In genomic region chr1:181152892-181153633, GRCh38 we compare ENCODE assay signal across 8 cellular contexts.
A peak's percentile ranks its signal among the peaks of the same experiment; 100 is the strongest.
DNase-seq lines count a peak whose midpoint lies in the region; ATAC-seq and TF ChIP-seq lines count a peak whose summit lies in the region.

No MANE protein-coding gene starts in this region.

- H3K27me3 ChIP-seq in right cardiac atrium (ENCODE audit: control insufficient read depth, insufficient read depth), result no peaks in the 10 kb centered on the region
- H3K27me3 ChIP-seq in skeletal muscle satellite cell (ENCODE audit: control insufficient read depth, insufficient read depth, low read length), result no peaks in the 10 kb centered on the region
- H3K27me3 ChIP-seq in CD4-positive, alpha-beta memory T cell (ENCODE audit: insufficient read depth, low read length), result no peaks in the 10 kb centered on the region

- WGBS in right cardiac atrium, result 7% methylated on average over 16 of the region's 16 CpGs

- peak overlapping the region; percentile 71 for H3K4me3 Mint-ChIP-seq in activated B cell treated with CpG ODN at 0.5 μM for 24 hours
- H3K4me3 Mint-ChIP-seq in CD4-positive, alpha-beta memory T cell, result no peak overlapping the region

- H3K36me3 Mint-ChIP-seq in activated B cell treated with CpG ODN at 0.5 μM for 24 hours (ENCODE audit: low read depth), result no peaks in the 10 kb centered on the region
- no peaks in the 10 kb centered on the region for H3K36me3 Mint-ChIP-seq in CD4-positive, alpha-beta memory T cell

- no peaks in the 10 kb centered on the region for H3K27me3 Mint-ChIP-seq in activated B cell treated with CpG ODN at 0.5 μM for 24 hours
- no peaks in the 10 kb centered on the region for H3K27me3 Mint-ChIP-seq in CD4-positive, alpha-beta memory T cell

- peaks cover 48% of the 10 kb centered on the region for H3K4me1 Mint-ChIP-seq in activated B cell treated with CpG ODN at 0.5 μM for 24 hours
- peaks cover 37 to 61% (median 49%) of the 10 kb centered on the region in 4 donors for H3K4me1 Mint-ChIP-seq in CD4-positive, alpha-beta memory T cell

- peak overlapping the region; percentile 64 for H3K27ac Mint-ChIP-seq in activated B cell treated with CpG ODN at 0.5 μM for 24 hours
- H3K27ac Mint-ChIP-seq in CD4-positive, alpha-beta memory T cell, result peak overlapping the region in 2 of 7 donors; percentile 23 to 62

- peak overlapping the region; percentile 69 for H3K4me2 ChIP-seq in skeletal muscle satellite cell (ENCODE audit: low read length)

- CTCF ChIA-PET in activated B cell treated with CpG ODN at 0.5 μM for 24 hours (lab: Charles Lee), result interaction anchor here (0.6 to 4.1 kb wide), 14 partner anchors 10 to 271 kb away, joined by 3 to 29 read pairs (median 4); no protein-coding TSS in a partner anchor
- CTCF ChIA-PET in CD4-positive, alpha-beta memory T cell (lab: Charles Lee; ENCODE audit: partially characterized antibody), result interaction anchor here (1.4 to 15.6 kb wide), 4 partner anchors 8 to 638 kb away, joined by 3 to 262 read pairs (median 14); no protein-coding TSS in a partner anchor

- H3K36me3 ChIP-seq in skeletal muscle satellite cell (ENCODE audit: insufficient read depth, low read length), result no peaks in the 10 kb centered on the region
- H3K36me3 ChIP-seq in CD4-positive, alpha-beta memory T cell (ENCODE audit: insufficient read depth, low read length), result no peaks in the 10 kb centered on the region

- H3K27ac ChIP-seq in right cardiac atrium (ENCODE audit: low read length), result peak overlapping the region; percentile 99
- H3K27ac ChIP-seq in CD4-positive, alpha-beta memory T cell (ENCODE audit: low read depth, low read length), result no peak overlapping the region

- peaks cover 13% of the 10 kb centered on the region for H3K4me1 ChIP-seq in right cardiac atrium (ENCODE audit: control insufficient read depth, insufficient read depth, low read length)
- peaks cover 18% of the 10 kb centered on the region for H3K4me1 ChIP-seq in skeletal muscle satellite cell (ENCODE audit: control insufficient read depth, insufficient read depth, low read length)
- H3K4me1 ChIP-seq in CD4-positive, alpha-beta memory T cell (ENCODE audit: insufficient read depth, low read length), result peaks cover 56% of the 10 kb centered on the region

- intact Hi-C loops in activated B cell treated with CpG ODN at 0.5 μM for 24 hours (cut with micrococcal nuclease), result loop anchor here (1.0 to 5.0 kb wide), 6 partner anchors 11 to 651 kb away; partner anchors contain the start of genes ACBD6 and XPR1
- intact Hi-C loops in right cardiac atrium (cut with DNase I), result no loop called here
- intact Hi-C loops in CD4-positive, alpha-beta memory T cell (cut with micrococcal nuclease), result no loop called here

- H3K9me3 ChIP-seq in right cardiac atrium (ENCODE audit: control insufficient read depth, low read length), result no peaks in the 10 kb centered on the region
- no peaks in the 10 kb centered on the region for H3K9me3 ChIP-seq in skeletal muscle satellite cell (replicated peaks; ENCODE audit: low read length)
- H3K9me3 ChIP-seq in CD4-positive, alpha-beta memory T cell (ENCODE audit: control insufficient read depth in 1 of 2, low read length in 2 of 2), result no peaks in the 10 kb centered on the region

- H3K9me3 Mint-ChIP-seq in activated B cell treated with CpG ODN at 0.5 μM for 24 hours, result no peaks in the 10 kb centered on the region
- peaks cover 0 to 2% (median 0%) of the 10 kb centered on the region in 8 donors for H3K9me3 Mint-ChIP-seq in CD4-positive, alpha-beta memory T cell

- H3K9ac ChIP-seq in skeletal muscle satellite cell (ENCODE audit: low read depth, low read length), result peak overlapping the region; percentile 40

- no peak overlapping the region for H3K4me3 ChIP-seq in right cardiac atrium (ENCODE audit: low read length)
- peak overlapping the region; percentile 44 for H3K4me3 ChIP-seq in skeletal muscle satellite cell (ENCODE audit: low read length)
- H3K4me3 ChIP-seq in CD4-positive, alpha-beta memory T cell (ENCODE audit: low read length in 2 of 2), result no peak overlapping the region

- ATAC-seq in GM19467 (IDR thresholded peaks at IDR 0.05; ENCODE audit: unreplicated experiment) (peak; percentile 57), HG03469 (IDR thresholded peaks at IDR 0.05; ENCODE audit: unreplicated experiment) (peak; percentile 47), activated B cell treated with CpG ODN at 0.5 μM for 24 hours (ENCODE audit: low read depth) (peak; percentile 86), right cardiac atrium (peak; percentile 97 to 98)

- DNase-seq in CMK (ENCODE audit: low read depth), result peak; percentile 97
- peak; percentile 48 for DNase-seq in activated B cell treated with CpG ODN at 0.5 μM for 24 hours
- DNase-seq in right cardiac atrium, result peak; percentile 90 to 96 (median 96)
- DNase-seq in activated CD4-positive, alpha-beta T cell treated with anti-CD3 and anti-CD28 coated beads for 4 hours, result no peak
- no peak for DNase-seq in CD4-positive, alpha-beta memory T cell

- no peak for TF ChIP-seq CTCF in activated B cell treated with CpG ODN at 0.5 μM for 24 hours (IDR thresholded peaks at IDR 0.05)

- POLR2A ChIA-PET in activated B cell treated with CpG ODN at 0.5 μM for 24 hours (lab: Charles Lee), result interaction anchor here (0.5 to 2.3 kb wide), 10 partner anchors 12 to 653 kb away, joined by 3 to 25 read pairs (median 5); partner anchors contain the start of gene IER5
- POLR2A ChIA-PET in CD4-positive, alpha-beta memory T cell (lab: Charles Lee; ENCODE audit: partially characterized antibody), result interaction anchor here (6.7 kb wide), 1 partner anchor 63 kb away, joined by 81 read pairs; the partner anchor contains the start of gene IER5

Comparison
In these comparisons a context has a peak if more than half of its experiments do, and no peak if none do; other contexts are left out.
1. DNase-seq: peak in CMK (single experiment), activated B cell treated with CpG ODN at 0.5 μM for 24 hours (single experiment) and right cardiac atrium (3 of 3); none in activated CD4-positive, alpha-beta T cell treated with anti-CD3 and anti-CD28 coated beads for 4 hours (0 of 2) and CD4-positive, alpha-beta memory T cell (0 of 5).
2. ATAC-seq: peak in every context shown above with its lines; median percentile 98 in right cardiac atrium; 86 in activated B cell treated with CpG ODN at 0.5 μM for 24 hours; 57 in GM19467; 47 in HG03469.